In the genomic region with DNA sequence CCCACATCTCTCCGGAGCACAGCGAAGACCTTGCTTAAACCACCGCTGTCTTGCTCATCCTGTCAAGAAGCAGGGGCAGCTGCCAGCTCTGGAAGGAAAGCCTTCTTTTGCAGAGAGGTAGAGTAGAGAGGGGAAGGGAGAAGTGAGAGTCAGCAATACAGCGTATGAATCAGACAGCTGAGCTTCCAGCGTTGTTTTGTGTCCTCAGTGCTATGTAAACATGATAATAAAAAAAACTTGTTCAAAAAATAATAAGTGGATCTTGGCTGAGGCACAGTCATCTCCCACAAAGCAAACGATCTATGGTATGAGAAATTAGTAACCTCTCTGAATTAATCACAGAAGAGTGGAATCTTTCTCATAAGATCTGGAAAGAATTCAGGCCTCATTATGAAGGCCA, we compare ENCODE assay signal across 8 cellular contexts. TPM values are rescaled to one million over a fixed set of nuclear protein-coding genes. Genes with fewer than 3 reads are reported as not detected.
A peak's percentile ranks its signal among the peaks of the same experiment; 100 is the strongest.
DNase-seq lines count a peak whose midpoint lies in the region; FAIRE-seq and TF ChIP-seq lines count a peak whose summit lies in the region.

No MANE protein-coding gene starts in this region.

- peak overlapping the region; percentile 87 for H3K4me2 ChIP-seq in DOHH2 (ENCODE audit: low read length)

- H3K36me3 ChIP-seq in DOHH2 (ENCODE audit: control insufficient read depth, low read length): peaks cover 39% of the 10 kb centered on the region
- no peaks in the 10 kb centered on the region for H3K36me3 ChIP-seq in bronchial epithelial cell (ENCODE audit: control insufficient read depth, insufficient read depth, low read length)

- H3K4me3 ChIP-seq in DOHH2 (ENCODE audit: low read length) (peak overlapping the region; percentile 48), bronchial epithelial cell (ENCODE audit: low read depth, low read length) (no peak overlapping the region)

- H4K20me1 ChIP-seq in DOHH2 (ENCODE audit: control insufficient read depth, insufficient read depth, low read depth, low read length): no peaks in the 10 kb centered on the region

- H3K27ac ChIP-seq in DOHH2 (ENCODE audit: low read depth, low read length): peak overlapping the region; percentile 99

- in situ Hi-C loops in GM13976 (cut with MboI; ENCODE audit: low sequenced_read_pairs, unreplicated experiment): no loop called here

- no peak for TF ChIP-seq CTCF in DOHH2 (IDR thresholded peaks at IDR 0.05; ENCODE audit: low read depth, low read length, poor library complexity, severe bottlenecking)
- no peak for TF ChIP-seq CTCF in bronchial epithelial cell (IDR thresholded peaks at IDR 0.05; ENCODE audit: insufficient read depth, low read length, severe bottlenecking)
- TF ChIP-seq CTCF in GM13976 (IDR thresholded peaks at IDR 0.05; ENCODE audit: borderline replicate concordance, control extremely low read depth, extremely low read depth, insufficient read depth, missing control alignments): no peak

- no peaks in the 10 kb centered on the region for H3K27me3 ChIP-seq in DOHH2 (ENCODE audit: control insufficient read depth, low read length)
- H3K27me3 ChIP-seq in bronchial epithelial cell (ENCODE audit: control insufficient read depth, insufficient read depth, low read length): no peaks in the 10 kb centered on the region

- peaks cover 88% of the 10 kb centered on the region for H3K79me2 ChIP-seq in DOHH2 (ENCODE audit: control insufficient read depth, low read length)

- H3K9me2 ChIP-seq in DOHH2 (replicated peaks; ENCODE audit: control insufficient read depth, low read length): no peaks in the 10 kb centered on the region

- peaks cover 83% of the 10 kb centered on the region for H3K4me1 ChIP-seq in DOHH2 (ENCODE audit: control insufficient read depth, low read length)

- H3F3A ChIP-seq in DOHH2 (ENCODE audit: control insufficient read depth, insufficient read depth): peaks cover 26% of the 10 kb centered on the region

- H3K9me3 ChIP-seq in DOHH2 (ENCODE audit: control insufficient read depth, insufficient read depth, low read length): no peaks in the 10 kb centered on the region

- no peak for FAIRE-seq in bronchial epithelial cell (lab: Jason Lieb, UNC)

- DNase-seq in HS-5 (ENCODE audit: low read depth): peak; percentile 50
- peak; percentile 94 for DNase-seq in bronchial epithelial cell (ENCODE audit: low read depth)
- DNase-seq in non-pigmented ciliary epithelial cell (ENCODE audit: low read depth): peak; percentile 53
- DNase-seq in GM13976 (ENCODE audit: low spot score): no peak
- DNase-seq in 8988T: no peak
- no peak for DNase-seq in T-helper 2 cell
- DNase-seq in occipital lobe (lab: John Stamatoyannopoulos, UW): no peak

RNA-seq across cellular contexts. Expression of gene CHST15, which starts 29.7 kb away (rescaled TPM):
- total RNA-seq in bronchial epithelial cell (11.1 and 12.8 TPM in 2 replicates), occipital lobe (58.6 TPM)

Comparison
In these comparisons a context has a peak if more than half of its experiments do, and no peak if none do; other contexts are left out.
1. DNase-seq: peak in HS-5 (single experiment), bronchial epithelial cell (single experiment) and non-pigmented ciliary epithelial cell (single experiment); none in GM13976 (single experiment), 8988T (single experiment), T-helper 2 cell (0 of 5) and occipital lobe (single experiment).